In genomic region chr15:57393081-57393480, GRCh38 we compare ENCODE assay signal across 28 cellular contexts. TPM values are rescaled to one million over a fixed set of nuclear protein-coding genes. Genes with fewer than 3 reads are reported as not detected.
"Had no signal": no experiment of that assay in that cellular context is flagged by ENCODE, and none has a peak within 500 bp of the region (broad histone marks: within the 10 kb centered on the region; RNA-seq: fewer than 3 reads in every experiment).

No MANE protein-coding gene starts in this region.

- H3K36me3 ChIP-seq: adrenal gland, breast epithelium, MG63, SJSA1 had no signal

- H3K9me3 ChIP-seq: adrenal gland, body of pancreas, breast epithelium, MG63, SJSA1, SK-N-SH had no signal

- H3K4me1 ChIP-seq: breast epithelium had no signal

- H3K4me2 ChIP-seq: SK-N-SH had no signal

- H3K27me3 ChIP-seq: adrenal gland, body of pancreas, breast epithelium, MG63, SJSA1 had no signal

- H3K4me3 ChIP-seq: adrenal gland, body of pancreas, breast epithelium, MG63, SJSA1 had no signal

- DNase-seq: activated CD4-positive, alpha-beta T cell treated with anti-CD3 and anti-CD28 coated beads for 36 hours; activated CD4-positive, alpha-beta T cell treated with anti-CD3 and anti-CD28 coated beads, Interleukin-2, amount 10 ng/mL, durations not matched to agents 7 days and 5 days; activated CD4-positive, alpha-beta T cell treated with anti-CD3 and anti-CD28 coated beads, Interleukin-2, amount 50 U/mL, for 48 hours; activated CD8-positive, alpha-beta T cell treated with anti-CD3 and anti-CD28 coated beads, Interleukin-2, amount 10 ng/mL, durations not matched to agents 7 days and 5 days; activated gamma-delta T cell; activated naive CD4-positive, alpha-beta T cell treated with Interleukin-2 at 50 U/mL for 16 hours; activated T-cell treated with anti-CD3 and anti-CD28 coated beads, Interleukin-2, amount 50 U/mL, for 24 hours; adrenal gland; body of pancreas; Karpas-422; KBM-7; MG63; NCI-H1048; NCI-H1105 treated with DMSO at 0.1 percent for 48 hours; NCI-H1436; NCI-H1694; NCI-H1930; NCI-H345; NCI-H524 treated with DMSO at 0.1 percent for 48 hours; SHP77 treated with DMSO at 0.1 percent for 48 hours; SK-N-SH had no signal

- H3K9ac ChIP-seq: SK-N-SH had no signal

- FAIRE-seq: astrocyte, TTC549 had no signal

- H3K27ac ChIP-seq: adrenal gland, body of pancreas, breast epithelium, SJSA1 had no signal

- ATAC-seq: activated CD4-positive, alpha-beta T cell treated with anti-CD3 and anti-CD28 coated beads for 36 hours; activated CD4-positive, CD25-positive, alpha-beta regulatory T cell treated with anti-CD3 and anti-CD28 coated beads, Interleukin-2, amount 50 U/mL, for 24 hours; activated CD8-positive, alpha-beta T cell treated with anti-CD3 and anti-CD28 coated beads, Interleukin-2, amount 10 ng/mL, durations not matched to agents 7 days and 5 days; body of pancreas; Panc1 had no signal

RNA-seq across cellular contexts. Expression of gene CGNL1, which starts 16.8 kb away (rescaled TPM):
- total RNA-seq: activated CD4-positive, alpha-beta T cell treated with anti-CD3 and anti-CD28 coated beads for 36 hours; activated CD4-positive, alpha-beta T cell treated with anti-CD3 and anti-CD28 coated beads, Interleukin-2, amount 10 ng/mL, durations not matched to agents 7 days and 5 days; activated CD8-positive, alpha-beta T cell treated with anti-CD3 and anti-CD28 coated beads, Interleukin-2, amount 10 ng/mL, durations not matched to agents 7 days and 5 days; activated T-helper 2 cell treated with anti-CD3 and anti-CD28 coated beads, Interferon-gamma antibody, Interleukin-2, Interleukin-4, amounts not matched to agents 10 μg/mL and 5 μg/mL and 100 μg/mL, durations not matched to agents 14 hours and 24 hours and 36 hours had no signal
